1 cellular context compared by ENCODE assay signal in the genomic region with DNA sequence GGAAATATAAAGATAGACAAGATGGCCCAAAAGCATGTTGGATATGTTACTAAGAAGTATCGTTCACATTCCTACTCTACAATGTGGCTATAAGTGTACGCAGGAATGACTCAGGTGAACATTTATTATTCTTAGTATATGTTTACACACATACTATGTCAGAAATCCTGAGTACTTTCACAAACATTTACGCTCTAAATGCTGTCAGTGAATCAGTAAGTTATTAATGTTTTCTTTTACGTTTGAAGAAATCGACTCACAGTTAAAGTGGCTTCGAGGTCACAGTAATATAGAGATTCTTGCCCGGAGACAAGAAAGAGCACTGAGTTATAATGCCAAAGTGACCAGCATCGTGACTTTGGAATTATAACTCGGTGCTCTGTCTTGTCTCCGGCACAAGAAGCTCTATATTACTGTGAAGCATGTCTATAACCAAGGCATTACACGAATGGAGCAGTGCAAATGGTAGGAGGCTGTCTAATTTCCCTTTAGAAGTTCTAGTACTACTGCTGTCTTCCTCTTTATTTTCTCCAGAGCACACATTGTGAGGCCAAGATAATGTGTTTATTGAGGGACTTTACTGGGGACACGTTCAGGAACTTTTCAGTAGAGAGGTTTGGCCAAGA.
TF ChIP-seq lines count a peak whose summit lies in the region.

No MANE protein-coding gene starts in this region.

TF ChIP-seq in H1, 55 proteins besides CTCF, POLR2A, EP300 and RAD21:
- TF ChIP-seq KDM4A (IDR thresholded peaks at IDR 0.05; ENCODE audit: low read depth, low read length, severe bottlenecking), result no peak
- no peak for TF ChIP-seq EZH2 (IDR thresholded peaks at IDR 0.05; ENCODE audit: low read depth, low read length, severe bottlenecking)
- no peak for TF ChIP-seq CREB1 (IDR thresholded peaks at IDR 0.05)
- no peak for TF ChIP-seq HDAC6 (IDR thresholded peaks at IDR 0.05; ENCODE audit: low read depth, low read length)
- TF ChIP-seq TAF1 (IDR thresholded peaks at IDR 0.05; ENCODE audit: low read depth, low read length), result no peak
- no peak for TF ChIP-seq CTBP2 (IDR thresholded peaks at IDR 0.05; ENCODE audit: borderline replicate concordance, insufficient read depth, insufficient read length, low read length)
- TF ChIP-seq POLR2AphosphoS5 (IDR thresholded peaks at IDR 0.05; ENCODE audit: low read depth, low read length), result no peak
- no peak for TF ChIP-seq TAF7 (optimal IDR thresholded peaks at IDR 0.05; ENCODE audit: borderline replicate concordance, low read depth, low read length)
TF ChIP-seq in H1: peak in this region for 0.
